Comparison of ENCODE assay signal across 15 cellular contexts in genomic region chr2:30465171-30465545, GRCh38. TPM values are rescaled to one million over a fixed set of nuclear protein-coding genes. Genes with fewer than 3 reads are reported as not detected.
DNase-seq lines count a peak whose midpoint lies in the region; TF ChIP-seq lines count a peak whose summit lies in the region.
"Had no signal": no experiment of that assay in that cellular context is flagged by ENCODE, and none has a peak within 500 bp of the region (broad histone marks: within the 10 kb centered on the region; RNA-seq: fewer than 3 reads in every experiment).

No MANE protein-coding gene starts in this region.

- peaks cover 8% of the 10 kb centered on the region for H3K4me1 Mint-ChIP-seq in Calu3 (ENCODE audit: low read depth, unreplicated experiment)
- H3K4me1 Mint-ChIP-seq in endodermal cell = peaks cover 10% of the 10 kb centered on the region

- intact Hi-C loops in Calu3 (cut with micrococcal nuclease; ENCODE audit: unreplicated experiment) = no loop called here

- no TSS peak for BruUV-seq in Calu3 (replicated peaks; lab: Mats Ljungman, UMichigan)

- CTCF ChIA-PET in Calu3 (lab: Charles Lee) = no interaction called here

- H3K9ac ChIP-seq in endodermal cell (ENCODE audit: extremely low read depth, low read length, poor library complexity, severe bottlenecking) = no peak overlapping the region

- H3K36me3 ChIP-seq in endodermal cell (ENCODE audit: control insufficient read depth, insufficient read depth, low read length) (no peaks in the 10 kb centered on the region), osteoblast (ENCODE audit: insufficient read depth, low read length) (no peaks in the 10 kb centered on the region)
- H3K36me3 ChIP-seq: gastrocnemius medialis, stomach had no signal

- no peak for DNase-seq in Calu3
- DNase-seq in NCI-H82 (lab: John Stamatoyannopoulos, UW) = peak; percentile 80
- DNase-seq in endodermal cell = no peak
- DNase-seq in osteoblast (ENCODE audit: insufficient read length, low spot score, missing footprints) = no peak
- DNase-seq in NCI-H1105 (lab: John Stamatoyannopoulos, UW) = no peak
- no peak for DNase-seq in GM20000 (ENCODE audit: low spot score)
- DNase-seq in DMS53 (lab: John Stamatoyannopoulos, UW) = no peak
- no peak for DNase-seq in central memory CD4-positive, alpha-beta T cell
- DNase-seq: activated CD4-positive, alpha-beta T cell treated with anti-CD3 and anti-CD28 coated beads, Interleukin-2, amount 50 U/mL, for 1 hour; activated gamma-delta T cell; gastrocnemius medialis; H7; NCI-H774; stimulated activated CD4-positive, alpha-beta T cell treated with anti-CD3 and anti-CD28 coated beads, Interleukin-4, amount 100 ng/mL, for 24 hours; stomach had no signal

- no peak overlapping the region for H3K4me2 ChIP-seq in osteoblast (ENCODE audit: insufficient read depth, low read length)

- H3K4me3 Mint-ChIP-seq in Calu3 (ENCODE audit: low read depth, unreplicated experiment) (no peak overlapping the region), endodermal cell (no peak overlapping the region)

- H3K4me3 ChIP-seq in endodermal cell (ENCODE audit: low read length) (no peak overlapping the region), osteoblast (ENCODE audit: insufficient read depth, low read length) (no peak overlapping the region)
- H3K4me3 ChIP-seq: gastrocnemius medialis, stomach had no signal

- 80 to 83% methylated on average over 2 to 3 of the region's 3 CpGs for WGBS in endodermal cell (ENCODE audit: insufficient coverage in 1 of 2, insufficient read length in 1 of 2), 2 experiments

- H4K20me1 ChIP-seq in osteoblast (ENCODE audit: insufficient read depth, low read length) = peaks cover 2% of the 10 kb centered on the region

- no peak for TF ChIP-seq CTCF in Calu3 (IDR thresholded peaks at IDR 0.05; ENCODE audit: unreplicated experiment)
- TF ChIP-seq CTCF in endodermal cell (conservative IDR thresholded peaks at IDR 0.05) = peak; percentile 34
- TF ChIP-seq CTCF in osteoblast (IDR thresholded peaks at IDR 0.05; ENCODE audit: extremely low read depth, low read depth, low read length) = no peak
- no peak for TF ChIP-seq CTCF in GM20000 (IDR thresholded peaks at IDR 0.05; ENCODE audit: extremely low read depth, missing control alignments)

- no peaks in the 10 kb centered on the region for H3K27me3 ChIP-seq in endodermal cell (ENCODE audit: control insufficient read depth, insufficient read depth, low read length, poor library complexity, severe bottlenecking)
- H3K27me3 ChIP-seq in osteoblast (ENCODE audit: insufficient read depth, low read length) = no peaks in the 10 kb centered on the region
- H3K27me3 ChIP-seq: gastrocnemius medialis, stomach had no signal

- H3K36me3 Mint-ChIP-seq in Calu3 (ENCODE audit: insufficient read depth, unreplicated experiment) = no peaks in the 10 kb centered on the region
- H3K36me3 Mint-ChIP-seq in endodermal cell (ENCODE audit: low read depth) = peaks cover 17% of the 10 kb centered on the region

- H3K27ac ChIP-seq in endodermal cell (ENCODE audit: low read depth, low read length) (peak overlapping the region; percentile 49), osteoblast (ENCODE audit: low read depth, low read length) (no peak overlapping the region)

- H3K27ac Mint-ChIP-seq in Calu3 (ENCODE audit: unreplicated experiment) (peak overlapping the region; percentile 35), endodermal cell (peak overlapping the region; percentile 5)

- no peaks in the 10 kb centered on the region for H3K9me3 Mint-ChIP-seq in Calu3 (ENCODE audit: low read depth, unreplicated experiment)
- H3K9me3 Mint-ChIP-seq in endodermal cell = peaks cover 14% of the 10 kb centered on the region

- H3K79me2 ChIP-seq in osteoblast (ENCODE audit: insufficient read depth, low read length) = peaks cover 48% of the 10 kb centered on the region

- H2AFZ ChIP-seq in osteoblast (ENCODE audit: low read length) = peak overlapping the region; percentile 10

- H3K4me1 ChIP-seq in endodermal cell (ENCODE audit: control insufficient read depth, insufficient read depth, low read length) = no peaks in the 10 kb centered on the region
- H3K4me1 ChIP-seq in osteoblast (ENCODE audit: insufficient read depth, low read length) = no peaks in the 10 kb centered on the region
- H3K4me1 ChIP-seq: gastrocnemius medialis had no signal

- no peaks in the 10 kb centered on the region for H3K27me3 Mint-ChIP-seq in Calu3 (ENCODE audit: unreplicated experiment)
- no peaks in the 10 kb centered on the region for H3K27me3 Mint-ChIP-seq in endodermal cell (ENCODE audit: insufficient read depth)

- no peaks in the 10 kb centered on the region for H3K9me3 ChIP-seq in endodermal cell (ENCODE audit: control insufficient read depth, low read length)
- no peaks in the 10 kb centered on the region for H3K9me3 ChIP-seq in osteoblast (ENCODE audit: low read depth, low read length)
- H3K9me3 ChIP-seq: gastrocnemius medialis, stomach had no signal

RNA-seq across cellular contexts. Expression of gene LCLAT1, which starts 18.1 kb away (rescaled TPM):
- total RNA-seq in Calu3 (2022) (45.0 and 47.6 TPM in 2 replicates), endodermal cell (10 to 100 TPM; 30.2 to 34.2 TPM), osteoblast (16.5 and 29.7 TPM in 2 replicates)
- polyA plus RNA-seq in endodermal cell (2013, experiment 1 of 2) = 11.5 TPM
- 11.3 TPM for polyA plus RNA-seq in endodermal cell (2013, experiment 2 of 2)
